ENCODE assay signal across 21 cellular contexts in the genomic region with DNA sequence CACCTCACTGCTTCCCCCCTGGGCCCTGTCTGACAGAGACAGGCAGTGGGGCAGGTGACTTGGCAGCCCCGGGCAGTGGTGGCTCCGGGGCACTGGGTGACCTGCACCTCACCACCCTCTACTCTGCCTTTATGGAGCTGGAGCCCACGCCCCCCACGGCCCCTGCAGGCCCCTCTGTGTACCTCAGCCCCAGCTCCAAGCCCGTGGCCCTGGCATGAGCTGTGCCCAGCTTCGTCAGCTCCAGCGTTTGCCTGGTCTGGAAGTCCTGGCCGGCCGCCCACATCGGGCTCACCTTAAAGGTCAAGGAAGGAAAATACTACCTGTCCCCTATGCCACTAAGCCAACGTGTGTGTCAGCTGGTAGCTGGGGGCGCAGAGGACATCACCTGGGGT. TPM values are rescaled to one million over a fixed set of nuclear protein-coding genes. Genes with fewer than 3 reads are reported as not detected.
A peak's percentile ranks its signal among the peaks of the same experiment; 100 is the strongest.
DNase-seq lines count a peak whose midpoint lies in the region; ATAC-seq, FAIRE-seq and TF ChIP-seq lines count a peak whose summit lies in the region.
"Had no signal": no experiment of that assay in that cellular context is flagged by ENCODE, and none has a peak within 500 bp of the region (broad histone marks: within the 10 kb centered on the region; RNA-seq: fewer than 3 reads in every experiment).

No MANE protein-coding gene starts in this region.

- H3K27ac ChIP-seq in C4-2B (peak overlapping the region; percentile 16), H1 (ENCODE audit: low read depth, low read length) (no peak overlapping the region), OCI-LY7 (ENCODE audit: low read depth, low read length, poor library complexity, severe bottlenecking) (no peak overlapping the region)

- no peak overlapping the region for H2BK15ac ChIP-seq in H1 (ENCODE audit: low read length)

- peak overlapping the region; percentile 5 for H3K27ac Mint-ChIP-seq in stimulated activated naive B cell treated with anti-CD40 and anti-IgM and Interleukin-4, amounts not matched to agents 10 μg/mL and 1 μg/mL and 100 μg/mL, for 72 hours
- H3K27ac Mint-ChIP-seq: CD4-positive, alpha-beta T cell had no signal

- H3K4me2 ChIP-seq in H1 (ENCODE audit: insufficient read depth in 1 of 2, low read depth in 2 of 2, low read length in 2 of 2) = no peak overlapping the region
- H3K4me2 ChIP-seq in OCI-LY7 (ENCODE audit: low read length) = no peak overlapping the region

- no peak overlapping the region for H3K56ac ChIP-seq in H1 (replicated peaks; ENCODE audit: insufficient read length, low read depth, low read length)

- no peak overlapping the region for H3K4ac ChIP-seq in H1 (replicated peaks; ENCODE audit: insufficient read length, low read depth, low read length)

- H3K27me3 Mint-ChIP-seq in stimulated activated naive B cell treated with anti-CD40 and anti-IgM and Interleukin-4, amounts not matched to agents 10 μg/mL and 1 μg/mL and 100 μg/mL, for 72 hours = no peaks in the 10 kb centered on the region
- H3K27me3 Mint-ChIP-seq: CD4-positive, alpha-beta T cell had no signal

- CTCF ChIA-PET in H1 (lab: Charles Lee; ENCODE audit: partially characterized antibody) = interaction anchor here (0.7 to 18.4 kb wide), 12 partner anchors 10 to 121 kb away, joined by 3 to 547 read pairs (median 4); partner anchors contain the start of gene FOXN1
- CTCF ChIA-PET in OCI-LY7 (lab: Charles Lee; ENCODE audit: unreplicated experiment) = no interaction called here

- H3K9me3 ChIP-seq in H1 (ENCODE audit: insufficient read depth in 2 of 2, low read depth in 1 of 2, low read length in 1 of 2) (no peaks in the 10 kb centered on the region), OCI-LY7 (ENCODE audit: low read length) (no peaks in the 10 kb centered on the region)
- H3K9me3 ChIP-seq: BE2C, HAP-1 had no signal

- H3K36me3 ChIP-seq in H7 (replicated peaks; ENCODE audit: control insufficient read depth, insufficient read depth, low read length) = no peaks in the 10 kb centered on the region
- H3K36me3 ChIP-seq in H1 (ENCODE audit: control insufficient read depth in 2 of 4, insufficient read depth in 4 of 4, low read length in 3 of 4) = no peaks in the 10 kb centered on the region
- H3K36me3 ChIP-seq in OCI-LY7 (ENCODE audit: insufficient read depth, low read length) = no peaks in the 10 kb centered on the region
- H3K36me3 ChIP-seq: BE2C, HAP-1 had no signal

- no peak for ATAC-seq in stimulated activated naive B cell treated with anti-CD40 and anti-IgM and Interleukin-4, amounts not matched to agents 10 μg/mL and 1 μg/mL and 100 μg/mL, for 72 hours (replicated peaks)

- no peak overlapping the region for H2BK20ac ChIP-seq in H1 (ENCODE audit: low read length)

- no peak overlapping the region for H3K23ac ChIP-seq in H1 (ENCODE audit: insufficient read length)

- no peak overlapping the region for H2AK5ac ChIP-seq in H1 (ENCODE audit: low read depth, low read length)

- H2AFZ ChIP-seq in H1 (ENCODE audit: low read length) = no peak overlapping the region
- H2AFZ ChIP-seq in OCI-LY7 (ENCODE audit: low read length) = no peak overlapping the region

- H4K5ac ChIP-seq in H1 (ENCODE audit: insufficient read length, low read depth, low read length) = no peak overlapping the region

- H2BK5ac ChIP-seq in H1 (ENCODE audit: low read depth, low read length) = no peak overlapping the region

- H3K27me3 ChIP-seq in H7 (ENCODE audit: control insufficient read depth, insufficient read depth, low read length) (no peaks in the 10 kb centered on the region), H1 (replicated peaks in 1 of 4; ENCODE audit: control insufficient read depth in 3 of 4, extremely low read depth in 1 of 4, insufficient read depth in 3 of 4, low read length in 3 of 4) (no peaks in the 10 kb centered on the region)
- H3K27me3 ChIP-seq: BE2C had no signal

- no peaks in the 10 kb centered on the region for H3K4me1 Mint-ChIP-seq in stimulated activated naive B cell treated with anti-CD40 and anti-IgM and Interleukin-4, amounts not matched to agents 10 μg/mL and 1 μg/mL and 100 μg/mL, for 72 hours

- intact Hi-C loops in OCI-LY7 (cut with micrococcal nuclease; ENCODE audit: unreplicated experiment) = no loop called here

- H2BK12ac ChIP-seq in H1 (ENCODE audit: low read depth, low read length) = no peak overlapping the region

- DNase-seq in H7 (peak; percentile 50), H1 (ENCODE audit: low read depth in 1 of 2, low spot score in 2 of 2) (no peak), cerebellar cortex (ENCODE audit: low spot score) (no peak), T-helper 2 cell (no peak), OCI-LY7 (ENCODE audit: low spot score) (no peak)
- no peak for DNase-seq in stimulated activated naive B cell treated with anti-CD40 and anti-IgM and Interleukin-4, amounts not matched to agents 10 μg/mL and 1 μg/mL and 100 μg/mL, for 72 hours
- DNase-seq: ACHN; BE2C; C1 segment of cervical spinal cord; CD4-positive, alpha-beta T cell; DMS153; DMS79; GDM1; GOT3 had no signal

- H3K4me3 Mint-ChIP-seq in stimulated activated naive B cell treated with anti-CD40 and anti-IgM and Interleukin-4, amounts not matched to agents 10 μg/mL and 1 μg/mL and 100 μg/mL, for 72 hours = no peak overlapping the region
- H3K4me3 Mint-ChIP-seq: CD4-positive, alpha-beta T cell had no signal

- H3K14ac ChIP-seq in H1 (ENCODE audit: insufficient read length) = no peak overlapping the region

- FAIRE-seq in H1 (lab: Jason Lieb, UNC) = no peak
- FAIRE-seq: A204.1, GM12892, GM18507 had no signal

- H3K79me2 ChIP-seq in H1 (ENCODE audit: control insufficient read depth in 1 of 2, insufficient read depth in 2 of 2, low read length in 2 of 2) (no peaks in the 10 kb centered on the region), OCI-LY7 (ENCODE audit: insufficient read depth, low read depth, low read length) (no peaks in the 10 kb centered on the region)

- TF ChIP-seq CTCF in C4-2B (conservative IDR thresholded peaks at IDR 0.05) (no peak), H1 (IDR thresholded peaks at IDR 0.05; ENCODE audit: control extremely low read depth in 1 of 3, insufficient read depth in 1 of 3, low read depth in 1 of 3, low read length in 3 of 3) (no peak), OCI-LY7 (conservative IDR thresholded peaks at IDR 0.05; ENCODE audit: low read length) (no peak)

- BruUV-seq in OCI-LY7 (replicated peaks; lab: Mats Ljungman, UMichigan) = no TSS peak

- H3K9me2 ChIP-seq in OCI-LY7 (ENCODE audit: insufficient read depth, low read length) = no peaks in the 10 kb centered on the region

- H3K4me3 ChIP-seq in H7 (ENCODE audit: insufficient read depth, low read depth, low read length) (no peak overlapping the region), H1 (ENCODE audit: extremely low read depth in 1 of 4, insufficient read depth in 2 of 4, low read depth in 3 of 4, low read length in 4 of 4) (no peak overlapping the region), OCI-LY7 (ENCODE audit: low read depth, low read length, poor library complexity, severe bottlenecking) (no peak overlapping the region)
- H3K4me3 ChIP-seq: HAP-1 had no signal

- TF ChIP-seq RAD21 in H1 (IDR thresholded peaks at IDR 0.05 in 1 of 2, conservative IDR thresholded peaks at IDR 0.05 in 1 of 2; ENCODE audit: low read depth in 2 of 2, low read length in 2 of 2) = no peak

- H3K36me3 Mint-ChIP-seq in stimulated activated naive B cell treated with anti-CD40 and anti-IgM and Interleukin-4, amounts not matched to agents 10 μg/mL and 1 μg/mL and 100 μg/mL, for 72 hours = no peaks in the 10 kb centered on the region

- no peaks in the 10 kb centered on the region for H4K20me1 ChIP-seq in H1 (replicated peaks in 1 of 2; ENCODE audit: control insufficient read depth in 1 of 2, insufficient read depth in 2 of 2, low read length in 2 of 2)
- no peaks in the 10 kb centered on the region for H4K20me1 ChIP-seq in OCI-LY7 (ENCODE audit: insufficient read depth, low read length)

- no peak overlapping the region for H2BK120ac ChIP-seq in H1 (replicated peaks; ENCODE audit: low read depth, low read length)

- H3K23me2 ChIP-seq in H1 (ENCODE audit: low read depth, low read length) = no peaks in the 10 kb centered on the region

- no peak for TF ChIP-seq EP300 in H1 (IDR thresholded peaks at IDR 0.05; ENCODE audit: borderline replicate concordance in 1 of 2, low read depth in 2 of 2, low read length in 2 of 2)

- no peak overlapping the region for H3K18ac ChIP-seq in H1 (ENCODE audit: extremely low read depth, low read length)

- 90% methylated on average over 12 of the region's 12 CpGs; no CpG with 5 or more reads in 1 of the 2 experiments for WGBS in H1 (ENCODE audit: extremely low coverage in 1 of 2, insufficient coverage in 1 of 2, insufficient read length in 1 of 2, insufficient replicate concordance in 2 of 2, low coverage in 1 of 2, low lambda C conversion rate in 2 of 2, missing lambda C conversion rate in 1 of 2), 2 experiments

- no peaks in the 10 kb centered on the region for H3K9me3 Mint-ChIP-seq in stimulated activated naive B cell treated with anti-CD40 and anti-IgM and Interleukin-4, amounts not matched to agents 10 μg/mL and 1 μg/mL and 100 μg/mL, for 72 hours
- H3K9me3 Mint-ChIP-seq: CD4-positive, alpha-beta T cell had no signal

- H3K79me1 ChIP-seq in H1 (ENCODE audit: low read depth, low read length) = no peaks in the 10 kb centered on the region

- peak overlapping the region; percentile 43; the same call in 1 of the 2 replicates for H4K8ac ChIP-seq in H1 (ENCODE audit: extremely low read depth, insufficient read depth, low read length)

- TF ChIP-seq POLR2A in H1 (IDR thresholded peaks at IDR 0.05; ENCODE audit: control extremely low read depth in 1 of 2, low read depth in 2 of 2, low read length in 2 of 2) = no peak

- peaks cover 0 to 5% (median 0%) of the 10 kb centered on the region in 4 experiments; a peak in 2 of 7 replicates for H3K4me1 ChIP-seq in H1 (replicated peaks in 1 of 4; ENCODE audit: control insufficient read depth in 3 of 4, insufficient read depth in 4 of 4, low read length in 3 of 4)
- H3K4me1 ChIP-seq in OCI-LY7 (ENCODE audit: insufficient read depth, low read length, poor library complexity, severe bottlenecking) = no peaks in the 10 kb centered on the region
- H3K4me1 ChIP-seq: BE2C, HAP-1 had no signal

- POLR2A ChIA-PET in H1 (lab: Charles Lee; ENCODE audit: partially characterized antibody) (no interaction called here), OCI-LY7 (lab: Charles Lee) (no interaction called here)

- H3K9ac ChIP-seq in H1 (replicated peaks in 1 of 4; ENCODE audit: extremely low read depth in 1 of 4, low read depth in 3 of 4, low read length in 3 of 4) = no peak overlapping the region

- no peak overlapping the region for H4K91ac ChIP-seq in H1 (replicated peaks; ENCODE audit: insufficient read length, low read length)

RNA-seq across cellular contexts. Expression of gene UNC119, which starts 15.2 kb away (rescaled TPM):
- 87.6 and 96.3 TPM in 2 replicates for total RNA-seq in H7 (2014; rRNA removed; shearing (Covaris generic))
- 43.5 and 44.1 TPM in 2 replicates for total RNA-seq in H1 (2021; fragmentation: NEBNext Ultra II Directional; extraction: Animal tissue kit (Norgen Biotek cat#: 25700))
- 94.4 and 122 TPM in 2 replicates for polyA plus RNA-seq in H1 (2011; rRNA removed)
- polyA plus RNA-seq in H1 (2011; cell fraction: cytosol; rRNA removed) = 97.4 TPM
- polyA plus RNA-seq in H1 (2011; cell fraction: nucleus; rRNA removed) = 218 TPM
- 31.5 to 49.8 TPM (median 46.9 TPM) in 4 replicates for polyA plus RNA-seq in H1 (2012, experiment 1 of 2)
- polyA plus RNA-seq in H1 (2012, experiment 2 of 2) = 58.2 TPM
- polyA plus RNA-seq in H1 (2013, experiment 1 of 2) = 58.5 TPM
- 54.7 TPM for polyA plus RNA-seq in H1 (2013, experiment 2 of 2)
- polyA minus RNA-seq in H1 (2011; rRNA and poly(A)+ RNA removed) = 44.0 and 46.7 TPM in 2 replicates
- 36.4 TPM for polyA minus RNA-seq in H1 (2011; cell fraction: cytosol; rRNA and poly(A)+ RNA removed)
- 30.8 TPM for polyA minus RNA-seq in H1 (2011; cell fraction: nucleus; rRNA and poly(A)+ RNA removed)
- 10.5 and 14.2 TPM in 2 replicates for total RNA-seq in OCI-LY7 (2014; rRNA removed; shearing (Covaris generic))
- 8.4 and 14.9 TPM in 2 replicates for total RNA-seq in OCI-LY7 (2022)

RNA-seq across cellular contexts. Expression of gene FOXN1, which starts 31.1 kb away (rescaled TPM):
- not detected in 2 replicates for total RNA-seq in H7 (2014; rRNA removed; shearing (Covaris generic))
- not detected in 2 replicates for total RNA-seq in H1 (2021; fragmentation: NEBNext Ultra II Directional; extraction: Animal tissue kit (Norgen Biotek cat#: 25700))
- polyA plus RNA-seq in H1 (2011; rRNA removed) = not detected in 2 replicates
- polyA plus RNA-seq in H1 (2011; cell fraction: cytosol; rRNA removed) = not detected
- polyA plus RNA-seq in H1 (2011; cell fraction: nucleus; rRNA removed) = not detected
- polyA plus RNA-seq in H1 (2012, experiment 1 of 2) = not detected in 4 replicates
- not detected for polyA plus RNA-seq in H1 (2012, experiment 2 of 2)
- not detected for polyA plus RNA-seq in H1 (2013, experiment 1 of 2)
- polyA plus RNA-seq in H1 (2013, experiment 2 of 2) = not detected
- not detected in 2 replicates for polyA minus RNA-seq in H1 (2011; rRNA and poly(A)+ RNA removed)
- not detected for polyA minus RNA-seq in H1 (2011; cell fraction: cytosol; rRNA and poly(A)+ RNA removed)
- polyA minus RNA-seq in H1 (2011; cell fraction: nucleus; rRNA and poly(A)+ RNA removed) = not detected
- total RNA-seq in OCI-LY7 (2014; rRNA removed; shearing (Covaris generic)) = not detected in 2 replicates
- not detected in 2 replicates for total RNA-seq in OCI-LY7 (2022)
- total RNA-seq: CD4-positive, alpha-beta T cell; Daoy; HT-29 had no signal

RNA-seq across cellular contexts. Expression of gene PIGS, which starts 34.1 kb away (rescaled TPM):
- total RNA-seq in H7 (2014; rRNA removed; shearing (Covaris generic)) = 41.8 and 48.4 TPM in 2 replicates
- total RNA-seq in H1 (2021; fragmentation: NEBNext Ultra II Directional; extraction: Animal tissue kit (Norgen Biotek cat#: 25700)) = 47.4 and 50.6 TPM in 2 replicates
- polyA plus RNA-seq in H1 (2011; rRNA removed) = 44.3 and 72.7 TPM in 2 replicates
- 42.1 TPM for polyA plus RNA-seq in H1 (2011; cell fraction: cytosol; rRNA removed)
- 66.7 TPM for polyA plus RNA-seq in H1 (2011; cell fraction: nucleus; rRNA removed)
- polyA plus RNA-seq in H1 (2012, experiment 1 of 2) = 38.9 to 53.7 TPM (median 47.7 TPM) in 4 replicates
- polyA plus RNA-seq in H1 (2012, experiment 2 of 2) = 33.2 TPM
- polyA plus RNA-seq in H1 (2013, experiment 1 of 2) = 61.1 TPM
- polyA plus RNA-seq in H1 (2013, experiment 2 of 2) = 64.0 TPM
- polyA minus RNA-seq in H1 (2011; rRNA and poly(A)+ RNA removed) = 49.1 and 52.3 TPM in 2 replicates
- 24.9 TPM for polyA minus RNA-seq in H1 (2011; cell fraction: cytosol; rRNA and poly(A)+ RNA removed)
- 32.8 TPM for polyA minus RNA-seq in H1 (2011; cell fraction: nucleus; rRNA and poly(A)+ RNA removed)
- 13.9 and 23.7 TPM in 2 replicates for total RNA-seq in OCI-LY7 (2014; rRNA removed; shearing (Covaris generic))
- total RNA-seq in OCI-LY7 (2022) = 34.0 and 34.5 TPM in 2 replicates

RNA-seq across cellular contexts. Expression of gene ALDOC, which starts 39.5 kb away (rescaled TPM):
- 69.9 and 117 TPM in 2 replicates for total RNA-seq in H7 (2014; rRNA removed; shearing (Covaris generic))
- total RNA-seq in H1 (2021; fragmentation: NEBNext Ultra II Directional; extraction: Animal tissue kit (Norgen Biotek cat#: 25700)) = 51.3 and 51.6 TPM in 2 replicates
- polyA plus RNA-seq in H1 (2011; rRNA removed) = 103 and 134 TPM in 2 replicates
- 131 TPM for polyA plus RNA-seq in H1 (2011; cell fraction: cytosol; rRNA removed)
- polyA plus RNA-seq in H1 (2011; cell fraction: nucleus; rRNA removed) = 120 TPM
- 55.8 to 73.5 TPM (median 69.2 TPM) in 4 replicates for polyA plus RNA-seq in H1 (2012, experiment 1 of 2)
- polyA plus RNA-seq in H1 (2012, experiment 2 of 2) = 66.2 TPM
- 50.1 TPM for polyA plus RNA-seq in H1 (2013, experiment 1 of 2)
- 49.8 TPM for polyA plus RNA-seq in H1 (2013, experiment 2 of 2)
- polyA minus RNA-seq in H1 (2011; rRNA and poly(A)+ RNA removed) = 83.4 and 107 TPM in 2 replicates
- 36.0 TPM for polyA minus RNA-seq in H1 (2011; cell fraction: cytosol; rRNA and poly(A)+ RNA removed)
- 26.0 TPM for polyA minus RNA-seq in H1 (2011; cell fraction: nucleus; rRNA and poly(A)+ RNA removed)
- 62.4 and 70.7 TPM in 2 replicates for total RNA-seq in OCI-LY7 (2014; rRNA removed; shearing (Covaris generic))
- total RNA-seq in OCI-LY7 (2022) = 25.7 and 46.2 TPM in 2 replicates
